Comparison of ENCODE assay signal across 2 cellular contexts in the genomic region with DNA sequence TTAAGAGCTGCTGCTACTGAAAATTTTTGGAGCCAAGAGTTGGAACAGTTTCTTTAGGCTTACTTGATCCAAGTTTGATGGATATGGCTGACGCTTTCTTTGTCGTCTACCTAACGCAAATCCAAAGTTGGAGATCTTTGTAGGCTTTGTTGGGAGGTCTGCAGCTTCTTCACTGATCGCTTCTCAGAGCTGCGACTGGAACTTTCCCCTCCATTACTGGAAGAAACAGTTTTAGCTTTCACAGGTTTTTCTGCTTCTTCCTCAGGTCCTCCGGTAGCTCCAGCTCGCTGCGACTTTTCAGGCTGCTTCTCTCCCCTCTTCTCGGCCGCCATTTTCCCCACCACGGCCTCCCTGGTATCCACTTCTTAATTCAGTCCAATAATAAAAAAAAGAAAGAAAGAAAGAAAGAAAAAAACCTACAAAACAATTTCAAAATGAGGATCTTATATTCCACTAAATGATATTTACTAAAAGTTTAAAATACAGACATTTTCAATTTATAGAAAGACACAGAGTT.
TF ChIP-seq lines count a peak whose summit lies in the region.

No MANE protein-coding gene starts in this region.

TF ChIP-seq in SK-N-SH, 30 proteins besides CTCF, POLR2A, EP300 and RAD21:
- TF ChIP-seq POLR2AphosphoS5 (IDR thresholded peaks at IDR 0.05; ENCODE audit: low read depth, low read length) (no peak), YY1 (IDR thresholded peaks at IDR 0.05; ENCODE audit: low read depth) (peak; percentile 25; the same call in 1 of the 2 replicates), GABPA (IDR thresholded peaks at IDR 0.05; ENCODE audit: low read depth) (no peak), MEF2A (IDR thresholded peaks at IDR 0.05; ENCODE audit: borderline replicate concordance, low read depth) (no peak), TAF1 (IDR thresholded peaks at IDR 0.05; ENCODE audit: borderline replicate concordance, low read depth, low read length) (peak; percentile 13; the same call in 1 of the 2 replicates), TCF12 (IDR thresholded peaks at IDR 0.05) (no peak)
- TF ChIP-seq, protein P1, sequence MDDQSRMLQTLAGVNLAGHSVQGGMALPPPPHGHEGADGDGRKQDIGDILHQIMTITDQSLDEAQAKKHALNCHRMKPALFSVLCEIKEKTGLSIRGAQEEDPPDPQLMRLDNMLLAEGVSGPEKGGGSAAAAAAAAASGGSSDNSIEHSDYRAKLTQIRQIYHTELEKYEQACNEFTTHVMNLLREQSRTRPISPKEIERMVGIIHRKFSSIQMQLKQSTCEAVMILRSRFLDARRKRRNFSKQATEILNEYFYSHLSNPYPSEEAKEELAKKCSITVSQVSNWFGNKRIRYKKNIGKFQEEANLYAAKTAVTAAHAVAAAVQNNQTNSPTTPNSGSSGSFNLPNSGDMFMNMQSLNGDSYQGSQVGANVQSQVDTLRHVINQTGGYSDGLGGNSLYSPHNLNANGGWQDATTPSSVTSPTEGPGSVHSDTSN (IDR thresholded peaks at IDR 0.05), result no peak
- TF ChIP-seq, protein P2, sequence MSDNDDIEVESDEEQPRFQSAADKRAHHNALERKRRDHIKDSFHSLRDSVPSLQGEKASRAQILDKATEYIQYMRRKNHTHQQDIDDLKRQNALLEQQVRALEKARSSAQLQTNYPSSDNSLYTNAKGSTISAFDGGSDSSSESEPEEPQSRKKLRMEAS (IDR thresholded peaks at IDR 0.05; ENCODE audit: low read depth), result no peak
- TF ChIP-seq, protein P3, sequence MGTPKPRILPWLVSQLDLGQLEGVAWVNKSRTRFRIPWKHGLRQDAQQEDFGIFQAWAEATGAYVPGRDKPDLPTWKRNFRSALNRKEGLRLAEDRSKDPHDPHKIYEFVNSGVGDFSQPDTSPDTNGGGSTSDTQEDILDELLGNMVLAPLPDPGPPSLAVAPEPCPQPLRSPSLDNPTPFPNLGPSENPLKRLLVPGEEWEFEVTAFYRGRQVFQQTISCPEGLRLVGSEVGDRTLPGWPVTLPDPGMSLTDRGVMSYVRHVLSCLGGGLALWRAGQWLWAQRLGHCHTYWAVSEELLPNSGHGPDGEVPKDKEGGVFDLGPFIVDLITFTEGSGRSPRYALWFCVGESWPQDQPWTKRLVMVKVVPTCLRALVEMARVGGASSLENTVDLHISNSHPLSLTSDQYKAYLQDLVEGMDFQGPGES (IDR thresholded peaks at IDR 0.05; ENCODE audit: low read depth, low read length), result no peak
TF ChIP-seq in SK-N-SH: peak in this region for 2.

TF ChIP-seq in SK-N-SH treated with all-trans-retinoic acid at 6 μM for 48 hours, 23 proteins besides CTCF, POLR2A, EP300 and RAD21:
- TF ChIP-seq ZNF565 (CRISPR knock-in tag; conservative IDR thresholded peaks at IDR 0.05; ENCODE audit: low read depth) (no peak), CSDC2 (CRISPR knock-in tag; IDR thresholded peaks at IDR 0.05) (no peak), GLIS3 (CRISPR knock-in tag; IDR thresholded peaks at IDR 0.05) (no peak)
- TF ChIP-seq, protein P4, sequence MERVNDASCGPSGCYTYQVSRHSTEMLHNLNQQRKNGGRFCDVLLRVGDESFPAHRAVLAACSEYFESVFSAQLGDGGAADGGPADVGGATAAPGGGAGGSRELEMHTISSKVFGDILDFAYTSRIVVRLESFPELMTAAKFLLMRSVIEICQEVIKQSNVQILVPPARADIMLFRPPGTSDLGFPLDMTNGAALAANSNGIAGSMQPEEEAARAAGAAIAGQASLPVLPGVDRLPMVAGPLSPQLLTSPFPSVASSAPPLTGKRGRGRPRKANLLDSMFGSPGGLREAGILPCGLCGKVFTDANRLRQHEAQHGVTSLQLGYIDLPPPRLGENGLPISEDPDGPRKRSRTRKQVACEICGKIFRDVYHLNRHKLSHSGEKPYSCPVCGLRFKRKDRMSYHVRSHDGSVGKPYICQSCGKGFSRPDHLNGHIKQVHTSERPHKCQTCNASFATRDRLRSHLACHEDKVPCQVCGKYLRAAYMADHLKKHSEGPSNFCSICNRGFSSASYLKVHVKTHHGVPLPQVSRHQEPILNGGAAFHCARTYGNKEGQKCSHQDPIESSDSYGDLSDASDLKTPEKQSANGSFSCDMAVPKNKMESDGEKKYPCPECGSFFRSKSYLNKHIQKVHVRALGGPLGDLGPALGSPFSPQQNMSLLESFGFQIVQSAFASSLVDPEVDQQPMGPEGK (CRISPR knock-in tag; IDR thresholded peaks at IDR 0.05; ENCODE audit: borderline replicate concordance), result no peak
TF ChIP-seq in SK-N-SH treated with all-trans-retinoic acid at 6 μM for 48 hours: peak in this region for 0.
